1 cellular context compared by ENCODE assay signal in the genomic region with DNA sequence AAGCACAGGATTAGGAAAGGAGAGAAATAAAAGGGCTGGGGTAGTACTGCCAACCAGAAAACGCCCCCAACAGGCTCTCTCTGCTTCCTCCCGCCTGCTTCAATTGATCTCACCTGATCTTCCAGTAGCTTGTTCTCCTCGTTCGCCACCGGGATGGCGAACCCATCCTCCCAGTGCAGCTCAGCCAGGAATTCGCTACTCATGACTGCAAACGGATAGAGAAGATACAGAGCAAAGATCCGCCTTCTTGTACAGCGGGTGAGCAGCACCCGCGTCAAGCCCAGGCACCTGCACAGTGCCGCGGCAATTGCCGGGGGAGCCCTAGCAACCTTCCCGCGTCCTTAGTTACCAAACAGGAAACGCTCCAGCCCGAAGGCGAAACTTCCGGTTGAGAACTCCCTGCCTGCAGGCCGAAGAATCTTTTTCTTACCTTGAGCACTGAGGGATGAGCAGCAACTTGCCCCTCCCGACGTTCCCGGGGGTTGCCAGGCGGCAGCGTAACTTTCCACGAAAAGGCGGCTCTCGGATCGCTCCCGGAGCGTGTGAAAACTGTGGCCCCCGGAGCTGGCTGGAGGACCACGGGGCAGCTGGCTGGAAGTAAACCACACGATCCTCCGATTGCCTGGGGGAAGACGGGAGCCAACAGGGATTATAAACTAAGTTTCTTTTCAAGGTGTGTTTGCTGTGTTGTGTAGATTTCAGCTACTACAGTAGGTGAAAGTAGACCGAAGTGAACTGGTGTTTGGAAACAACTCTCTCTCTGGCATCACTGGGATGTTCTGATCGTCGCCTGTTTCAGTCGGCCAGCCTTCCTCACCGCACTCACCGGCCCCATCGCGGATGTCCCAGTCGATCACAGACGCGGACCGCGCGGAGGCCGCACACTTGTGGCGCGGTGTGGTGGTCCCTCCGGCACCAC.
TF ChIP-seq lines count a peak whose summit lies in the region.

A gene (minus strand): TSS at position 312 of the 919 bp plus-strand sequence. CDS start 109 bp downstream, at position 203.

TF ChIP-seq in HepG2, 621 proteins besides CTCF, POLR2A, EP300 and RAD21 (continued from another document and continues in another):
- TF ChIP-seq, protein P1, sequence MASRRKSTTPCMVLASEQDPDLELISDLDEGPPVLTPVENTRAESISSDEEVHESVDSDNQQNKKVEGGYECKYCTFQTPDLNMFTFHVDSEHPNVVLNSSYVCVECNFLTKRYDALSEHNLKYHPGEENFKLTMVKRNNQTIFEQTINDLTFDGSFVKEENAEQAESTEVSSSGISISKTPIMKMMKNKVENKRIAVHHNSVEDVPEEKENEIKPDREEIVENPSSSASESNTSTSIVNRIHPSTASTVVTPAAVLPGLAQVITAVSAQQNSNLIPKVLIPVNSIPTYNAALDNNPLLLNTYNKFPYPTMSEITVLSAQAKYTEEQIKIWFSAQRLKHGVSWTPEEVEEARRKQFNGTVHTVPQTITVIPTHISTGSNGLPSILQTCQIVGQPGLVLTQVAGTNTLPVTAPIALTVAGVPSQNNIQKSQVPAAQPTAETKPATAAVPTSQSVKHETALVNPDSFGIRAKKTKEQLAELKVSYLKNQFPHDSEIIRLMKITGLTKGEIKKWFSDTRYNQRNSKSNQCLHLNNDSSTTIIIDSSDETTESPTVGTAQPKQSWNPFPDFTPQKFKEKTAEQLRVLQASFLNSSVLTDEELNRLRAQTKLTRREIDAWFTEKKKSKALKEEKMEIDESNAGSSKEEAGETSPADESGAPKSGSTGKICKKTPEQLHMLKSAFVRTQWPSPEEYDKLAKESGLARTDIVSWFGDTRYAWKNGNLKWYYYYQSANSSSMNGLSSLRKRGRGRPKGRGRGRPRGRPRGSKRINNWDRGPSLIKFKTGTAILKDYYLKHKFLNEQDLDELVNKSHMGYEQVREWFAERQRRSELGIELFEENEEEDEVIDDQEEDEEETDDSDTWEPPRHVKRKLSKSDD (CRISPR knock-in tag; IDR thresholded peaks at IDR 0.05; ENCODE audit: low read depth) = 0 out of 2 replicates have a peak, but pooled peaks have one; percentile 60
- 0 out of 2 replicates have a peak, but pooled peaks have one; percentile 57 for TF ChIP-seq CBX5 (CRISPR knock-in tag; IDR thresholded peaks at IDR 0.05; ENCODE audit: borderline replicate concordance)
- peak; percentile 42; the same call in 1 of the 2 replicates for TF ChIP-seq ETV5 (CRISPR knock-in tag; IDR thresholded peaks at IDR 0.05; ENCODE audit: borderline replicate concordance)
- peak; percentile 22; the same call in 1 of the 2 replicates for TF ChIP-seq ZMYM2 (CRISPR knock-in tag; IDR thresholded peaks at IDR 0.05)
- 0 out of 2 replicates have a peak, but pooled peaks have one; percentile 33 for TF ChIP-seq RNF2 (conservative IDR thresholded peaks at IDR 0.05; ENCODE audit: low read depth)
- 0 out of 2 replicates have a peak, but pooled peaks have one; percentile 28 for TF ChIP-seq RXRA (CRISPR knock-in tag; IDR thresholded peaks at IDR 0.05)
- TF ChIP-seq ADNP (CRISPR knock-in tag; IDR thresholded peaks at IDR 0.05) = no peak
- peak; percentile 66; the same call in 1 of the 2 replicates for TF ChIP-seq FOXC1 (CRISPR knock-in tag; IDR thresholded peaks at IDR 0.05; ENCODE audit: borderline replicate concordance)
- peak; percentile 90 for TF ChIP-seq ZFX (CRISPR knock-in tag; IDR thresholded peaks at IDR 0.05; ENCODE audit: low read depth)
- TF ChIP-seq, protein P2, sequence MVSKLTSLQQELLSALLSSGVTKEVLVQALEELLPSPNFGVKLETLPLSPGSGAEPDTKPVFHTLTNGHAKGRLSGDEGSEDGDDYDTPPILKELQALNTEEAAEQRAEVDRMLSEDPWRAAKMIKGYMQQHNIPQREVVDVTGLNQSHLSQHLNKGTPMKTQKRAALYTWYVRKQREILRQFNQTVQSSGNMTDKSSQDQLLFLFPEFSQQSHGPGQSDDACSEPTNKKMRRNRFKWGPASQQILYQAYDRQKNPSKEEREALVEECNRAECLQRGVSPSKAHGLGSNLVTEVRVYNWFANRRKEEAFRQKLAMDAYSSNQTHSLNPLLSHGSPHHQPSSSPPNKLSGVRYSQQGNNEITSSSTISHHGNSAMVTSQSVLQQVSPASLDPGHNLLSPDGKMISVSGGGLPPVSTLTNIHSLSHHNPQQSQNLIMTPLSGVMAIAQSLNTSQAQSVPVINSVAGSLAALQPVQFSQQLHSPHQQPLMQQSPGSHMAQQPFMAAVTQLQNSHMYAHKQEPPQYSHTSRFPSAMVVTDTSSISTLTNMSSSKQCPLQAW (CRISPR knock-in tag; IDR thresholded peaks at IDR 0.05) = 0 out of 2 replicates have a peak, but pooled peaks have one; percentile 41
- TF ChIP-seq ZFY (CRISPR knock-in tag; IDR thresholded peaks at IDR 0.05) = peak; percentile 85
- TF ChIP-seq ETV6 (CRISPR knock-in tag; conservative IDR thresholded peaks at IDR 0.05) = peak; percentile 69; the same call in 1 of the 2 replicates
- no peak for TF ChIP-seq PHB2 (IDR thresholded peaks at IDR 0.05; ENCODE audit: partially characterized antibody)
- no peak for TF ChIP-seq ZNF567 (CRISPR knock-in tag; IDR thresholded peaks at IDR 0.05; ENCODE audit: borderline replicate concordance)
- TF ChIP-seq, protein P3, sequence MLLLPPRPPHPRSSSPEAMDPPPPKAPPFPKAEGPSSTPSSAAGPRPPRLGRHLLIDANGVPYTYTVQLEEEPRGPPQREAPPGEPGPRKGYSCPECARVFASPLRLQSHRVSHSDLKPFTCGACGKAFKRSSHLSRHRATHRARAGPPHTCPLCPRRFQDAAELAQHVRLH (CRISPR knock-in tag; IDR thresholded peaks at IDR 0.05; ENCODE audit: borderline replicate concordance, low read depth) = peak; percentile 51; the same call in 1 of the 2 replicates
- TF ChIP-seq, protein P4, sequence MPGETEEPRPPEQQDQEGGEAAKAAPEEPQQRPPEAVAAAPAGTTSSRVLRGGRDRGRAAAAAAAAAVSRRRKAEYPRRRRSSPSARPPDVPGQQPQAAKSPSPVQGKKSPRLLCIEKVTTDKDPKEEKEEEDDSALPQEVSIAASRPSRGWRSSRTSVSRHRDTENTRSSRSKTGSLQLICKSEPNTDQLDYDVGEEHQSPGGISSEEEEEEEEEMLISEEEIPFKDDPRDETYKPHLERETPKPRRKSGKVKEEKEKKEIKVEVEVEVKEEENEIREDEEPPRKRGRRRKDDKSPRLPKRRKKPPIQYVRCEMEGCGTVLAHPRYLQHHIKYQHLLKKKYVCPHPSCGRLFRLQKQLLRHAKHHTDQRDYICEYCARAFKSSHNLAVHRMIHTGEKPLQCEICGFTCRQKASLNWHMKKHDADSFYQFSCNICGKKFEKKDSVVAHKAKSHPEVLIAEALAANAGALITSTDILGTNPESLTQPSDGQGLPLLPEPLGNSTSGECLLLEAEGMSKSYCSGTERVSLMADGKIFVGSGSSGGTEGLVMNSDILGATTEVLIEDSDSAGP (CRISPR knock-in tag; IDR thresholded peaks at IDR 0.05; ENCODE audit: borderline replicate concordance) = peak; percentile 25; the same call in 1 of the 2 replicates
- TF ChIP-seq GABPA (IDR thresholded peaks at IDR 0.05; ENCODE audit: low read depth, low read length) = peak; percentile 82
- peak; percentile 96 for TF ChIP-seq GABPA (CRISPR knock-in tag; IDR thresholded peaks at IDR 0.05; ENCODE audit: low read depth)
- peak; percentile 60 for TF ChIP-seq ELF1 (CRISPR knock-in tag; IDR thresholded peaks at IDR 0.05)
- TF ChIP-seq, protein P5, sequence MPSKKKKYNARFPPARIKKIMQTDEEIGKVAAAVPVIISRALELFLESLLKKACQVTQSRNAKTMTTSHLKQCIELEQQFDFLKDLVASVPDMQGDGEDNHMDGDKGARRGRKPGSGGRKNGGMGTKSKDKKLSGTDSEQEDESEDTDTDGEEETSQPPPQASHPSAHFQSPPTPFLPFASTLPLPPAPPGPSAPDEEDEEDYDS (CRISPR knock-in tag; IDR thresholded peaks at IDR 0.05) = no peak
- 0 out of 2 replicates have a peak, but pooled peaks have one; percentile 28 for TF ChIP-seq FOXJ3 (CRISPR knock-in tag; IDR thresholded peaks at IDR 0.05; ENCODE audit: borderline replicate concordance)
- TF ChIP-seq, protein P6, sequence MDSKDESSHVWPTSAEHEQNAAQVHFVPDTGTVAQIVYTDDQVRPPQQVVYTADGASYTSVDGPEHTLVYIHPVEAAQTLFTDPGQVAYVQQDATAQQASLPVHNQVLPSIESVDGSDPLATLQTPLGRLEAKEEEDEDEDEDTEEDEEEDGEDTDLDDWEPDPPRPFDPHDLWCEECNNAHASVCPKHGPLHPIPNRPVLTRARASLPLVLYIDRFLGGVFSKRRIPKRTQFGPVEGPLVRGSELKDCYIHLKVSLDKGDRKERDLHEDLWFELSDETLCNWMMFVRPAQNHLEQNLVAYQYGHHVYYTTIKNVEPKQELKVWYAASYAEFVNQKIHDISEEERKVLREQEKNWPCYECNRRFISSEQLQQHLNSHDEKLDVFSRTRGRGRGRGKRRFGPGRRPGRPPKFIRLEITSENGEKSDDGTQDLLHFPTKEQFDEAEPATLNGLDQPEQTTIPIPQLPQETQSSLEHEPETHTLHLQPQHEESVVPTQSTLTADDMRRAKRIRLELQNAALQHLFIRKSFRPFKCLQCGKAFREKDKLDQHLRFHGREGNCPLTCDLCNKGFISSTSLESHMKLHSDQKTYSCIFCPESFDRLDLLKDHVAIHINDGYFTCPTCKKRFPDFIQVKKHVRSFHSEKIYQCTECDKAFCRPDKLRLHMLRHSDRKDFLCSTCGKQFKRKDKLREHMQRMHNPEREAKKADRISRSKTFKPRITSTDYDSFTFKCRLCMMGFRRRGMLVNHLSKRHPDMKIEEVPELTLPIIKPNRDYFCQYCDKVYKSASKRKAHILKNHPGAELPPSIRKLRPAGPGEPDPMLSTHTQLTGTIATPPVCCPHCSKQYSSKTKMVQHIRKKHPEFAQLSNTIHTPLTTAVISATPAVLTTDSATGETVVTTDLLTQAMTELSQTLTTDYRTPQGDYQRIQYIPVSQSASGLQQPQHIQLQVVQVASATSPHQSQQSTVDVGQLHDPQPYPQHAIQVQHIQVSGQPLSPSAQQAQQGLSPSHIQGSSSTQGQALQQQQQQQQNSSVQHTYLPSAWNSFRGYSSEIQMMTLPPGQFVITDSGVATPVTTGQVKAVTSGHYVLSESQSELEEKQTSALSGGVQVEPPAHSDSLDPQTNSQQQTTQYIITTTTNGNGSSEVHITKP (CRISPR knock-in tag; IDR thresholded peaks at IDR 0.05; ENCODE audit: low read depth) = no peak
- TF ChIP-seq, protein P7, sequence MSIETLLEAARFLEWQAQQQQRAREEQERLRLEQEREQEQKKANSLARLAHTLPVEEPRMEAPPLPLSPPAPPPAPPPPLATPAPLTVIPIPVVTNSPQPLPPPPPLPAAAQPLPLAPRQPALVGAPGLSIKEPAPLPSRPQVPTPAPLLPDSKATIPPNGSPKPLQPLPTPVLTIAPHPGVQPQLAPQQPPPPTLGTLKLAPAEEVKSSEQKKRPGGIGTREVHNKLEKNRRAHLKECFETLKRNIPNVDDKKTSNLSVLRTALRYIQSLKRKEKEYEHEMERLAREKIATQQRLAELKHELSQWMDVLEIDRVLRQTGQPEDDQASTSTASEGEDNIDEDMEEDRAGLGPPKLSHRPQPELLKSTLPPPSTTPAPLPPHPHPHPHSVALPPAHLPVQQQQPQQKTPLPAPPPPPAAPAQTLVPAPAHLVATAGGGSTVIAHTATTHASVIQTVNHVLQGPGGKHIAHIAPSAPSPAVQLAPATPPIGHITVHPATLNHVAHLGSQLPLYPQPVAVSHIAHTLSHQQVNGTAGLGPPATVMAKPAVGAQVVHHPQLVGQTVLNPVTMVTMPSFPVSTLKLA (IDR thresholded peaks at IDR 0.05) = no peak
- peak; percentile 97 for TF ChIP-seq RFX3 (CRISPR knock-in tag; IDR thresholded peaks at IDR 0.05)
- no peak for TF ChIP-seq TEAD3 (CRISPR knock-in tag; optimal IDR thresholded peaks at IDR 0.05; ENCODE audit: borderline replicate concordance)
- TF ChIP-seq ZNF460 (CRISPR knock-in tag; IDR thresholded peaks at IDR 0.05; ENCODE audit: borderline replicate concordance) = no peak
- TF ChIP-seq WIZ (CRISPR knock-in tag; IDR thresholded peaks at IDR 0.05) = peak; percentile 87
- TF ChIP-seq HES4 (CRISPR knock-in tag; IDR thresholded peaks at IDR 0.05; ENCODE audit: borderline replicate concordance) = peak; percentile 50; the same call in 1 of the 2 replicates
- 0 out of 2 replicates have a peak, but pooled peaks have one; percentile 42 for TF ChIP-seq ZNF335 (CRISPR knock-in tag; IDR thresholded peaks at IDR 0.05)
- TF ChIP-seq, protein P8, sequence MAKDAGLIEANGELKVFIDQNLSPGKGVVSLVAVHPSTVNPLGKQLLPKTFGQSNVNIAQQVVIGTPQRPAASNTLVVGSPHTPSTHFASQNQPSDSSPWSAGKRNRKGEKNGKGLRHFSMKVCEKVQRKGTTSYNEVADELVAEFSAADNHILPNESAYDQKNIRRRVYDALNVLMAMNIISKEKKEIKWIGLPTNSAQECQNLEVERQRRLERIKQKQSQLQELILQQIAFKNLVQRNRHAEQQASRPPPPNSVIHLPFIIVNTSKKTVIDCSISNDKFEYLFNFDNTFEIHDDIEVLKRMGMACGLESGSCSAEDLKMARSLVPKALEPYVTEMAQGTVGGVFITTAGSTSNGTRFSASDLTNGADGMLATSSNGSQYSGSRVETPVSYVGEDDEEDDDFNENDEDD (CRISPR knock-in tag; IDR thresholded peaks at IDR 0.05; ENCODE audit: borderline replicate concordance) = peak; percentile 35; the same call in 1 of the 2 replicates
- TF ChIP-seq JUNB (CRISPR knock-in tag; IDR thresholded peaks at IDR 0.05; ENCODE audit: borderline replicate concordance) = 0 out of 2 replicates have a peak, but pooled peaks have one; percentile 30
- no peak for TF ChIP-seq TP53 (CRISPR knock-in tag; conservative IDR thresholded peaks at IDR 0.05)
- no peak; the same call in 1 of the 2 replicates for TF ChIP-seq ZNF446 (CRISPR knock-in tag; IDR thresholded peaks at IDR 0.05)
- TF ChIP-seq ZNF891 (CRISPR knock-in tag; IDR thresholded peaks at IDR 0.05) = peak; percentile 71; the same call in 1 of the 2 replicates
- TF ChIP-seq SIN3A (IDR thresholded peaks at IDR 0.05; ENCODE audit: borderline replicate concordance, low read depth, low read length) = peak; percentile 57; the same call in 1 of the 2 replicates
- no peak for TF ChIP-seq THYN1 (CRISPR knock-in tag; IDR thresholded peaks at IDR 0.05; ENCODE audit: borderline replicate concordance, low read depth)
- TF ChIP-seq, protein P9, sequence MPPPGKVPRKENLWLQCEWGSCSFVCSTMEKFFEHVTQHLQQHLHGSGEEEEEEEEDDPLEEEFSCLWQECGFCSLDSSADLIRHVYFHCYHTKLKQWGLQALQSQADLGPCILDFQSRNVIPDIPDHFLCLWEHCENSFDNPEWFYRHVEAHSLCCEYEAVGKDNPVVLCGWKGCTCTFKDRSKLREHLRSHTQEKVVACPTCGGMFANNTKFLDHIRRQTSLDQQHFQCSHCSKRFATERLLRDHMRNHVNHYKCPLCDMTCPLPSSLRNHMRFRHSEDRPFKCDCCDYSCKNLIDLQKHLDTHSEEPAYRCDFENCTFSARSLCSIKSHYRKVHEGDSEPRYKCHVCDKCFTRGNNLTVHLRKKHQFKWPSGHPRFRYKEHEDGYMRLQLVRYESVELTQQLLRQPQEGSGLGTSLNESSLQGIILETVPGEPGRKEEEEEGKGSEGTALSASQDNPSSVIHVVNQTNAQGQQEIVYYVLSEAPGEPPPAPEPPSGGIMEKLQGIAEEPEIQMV (CRISPR knock-in tag; IDR thresholded peaks at IDR 0.05; ENCODE audit: low read depth) = 0 out of 2 replicates have a peak, but pooled peaks have one; percentile 43
- TF ChIP-seq ZNF761 (CRISPR knock-in tag; conservative IDR thresholded peaks at IDR 0.05) = 0 out of 2 replicates have a peak, but pooled peaks have one; percentile 28
- TF ChIP-seq ZSCAN9 (CRISPR knock-in tag; IDR thresholded peaks at IDR 0.05; ENCODE audit: borderline replicate concordance) = 0 out of 2 replicates have a peak, but pooled peaks have one; percentile 12
- TF ChIP-seq HOXA3 (CRISPR knock-in tag; IDR thresholded peaks at IDR 0.05) = peak; percentile 11; the same call in 1 of the 2 replicates
